ENCODE assay signal across 13 cellular contexts in the genomic region with DNA sequence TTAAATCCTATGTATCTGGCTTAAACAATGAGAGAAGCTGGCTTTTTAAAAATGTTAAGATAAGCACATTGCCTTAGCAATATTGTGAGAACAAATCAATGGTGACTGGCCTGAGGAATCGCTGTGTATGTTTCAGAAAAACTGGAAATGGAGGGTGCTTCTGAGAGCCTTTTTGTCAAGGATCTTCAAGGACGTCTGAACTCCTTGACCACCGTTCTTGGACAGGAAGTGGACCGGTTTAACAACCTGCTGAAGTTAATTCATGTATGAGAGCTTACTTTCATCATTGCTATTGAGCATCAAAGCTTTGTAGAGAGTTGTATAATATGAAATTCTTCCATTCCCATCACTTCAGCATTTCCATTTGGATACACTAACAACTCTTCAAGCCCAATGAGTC.
"Had no signal": no experiment of that assay in that cellular context is flagged by ENCODE, and none has a peak within 500 bp of the region (broad histone marks: within the 10 kb centered on the region; RNA-seq: fewer than 3 reads in every experiment).

No MANE protein-coding gene starts in this region.

- H3K36me3 ChIP-seq: esophagus muscularis mucosa, transverse colon, WERI-Rb-1 had no signal

- H3K4me3 ChIP-seq: esophagus muscularis mucosa, transverse colon had no signal

- H3K27me3 ChIP-seq: esophagus muscularis mucosa, transverse colon had no signal

- H3K27ac ChIP-seq: esophagus muscularis mucosa, WERI-Rb-1 had no signal

- H3K9me3 ChIP-seq: esophagus muscularis mucosa, transverse colon had no signal

- H3K4me1 ChIP-seq: esophagus muscularis mucosa had no signal

- ATAC-seq: activated T-cell treated with anti-CD3 and anti-CD28 coated beads, Interleukin-2, amount 50 U/mL, for 72 hours; left colon had no signal

- DNase-seq: activated CD4-positive, alpha-beta T cell treated with anti-CD3 and anti-CD28 coated beads for 1 hour; activated CD4-positive, alpha-beta T cell treated with anti-CD3 and anti-CD28 coated beads, Interleukin-2, amount 50 U/mL, for 4 hours; activated gamma-delta T cell; activated T-cell treated with anti-CD3 and anti-CD28 coated beads, Interleukin-2, amount 50 U/mL, for 72 hours; effector CD8-positive, alpha-beta T cell; hippocampal formation; islet precursor cell; left colon; midbrain; SW 1271; transverse colon; WERI-Rb-1 had no signal
